ENCODE assay signal across 18 cellular contexts in genomic region chr2:38475567-38475881, GRCh38.
"Had no signal": no experiment of that assay in that cellular context is flagged by ENCODE, and none has a peak within 500 bp of the region (broad histone marks: within the 10 kb centered on the region; RNA-seq: fewer than 3 reads in every experiment).

No MANE protein-coding gene starts in this region.

- ATAC-seq: effector memory CD8-positive, alpha-beta T cell; foreskin keratinocyte; heart left ventricle; left colon; left ventricle myocardium superior; right cardiac atrium had no signal

- H3K27ac Mint-ChIP-seq: effector memory CD8-positive, alpha-beta T cell had no signal

- H3K4me1 ChIP-seq: foreskin keratinocyte, spleen had no signal

- H3K36me3 ChIP-seq: heart left ventricle, spleen had no signal

- H3K4me1 Mint-ChIP-seq: central memory CD8-positive, alpha-beta T cell; naive B cell; neural crest cell had no signal

- DNase-seq: effector memory CD8-positive, alpha-beta T cell; foreskin keratinocyte; heart left ventricle; hippocampal formation; left colon; left ventricle myocardium superior; mesendoderm; naive B cell; posterior cingulate gyrus; right cardiac atrium; spleen; stimulated activated CD4-positive, alpha-beta T cell treated with anti-CD3 and anti-CD28 coated beads, Interleukin-4, amount 100 ng/mL, for 4 hours; stimulated activated naive CD4-positive, alpha-beta T cell; stomach; trophoblast cell had no signal

- H3K4me3 Mint-ChIP-seq: central memory CD8-positive, alpha-beta T cell; effector memory CD8-positive, alpha-beta T cell; naive B cell; neural crest cell had no signal

- H3K27ac ChIP-seq: epithelial cell of prostate, foreskin keratinocyte, heart left ventricle, spleen had no signal

- H3K27me3 ChIP-seq: heart left ventricle, stomach had no signal

- H3K4me3 ChIP-seq: heart left ventricle, spleen, stomach had no signal
